In the genomic region with DNA sequence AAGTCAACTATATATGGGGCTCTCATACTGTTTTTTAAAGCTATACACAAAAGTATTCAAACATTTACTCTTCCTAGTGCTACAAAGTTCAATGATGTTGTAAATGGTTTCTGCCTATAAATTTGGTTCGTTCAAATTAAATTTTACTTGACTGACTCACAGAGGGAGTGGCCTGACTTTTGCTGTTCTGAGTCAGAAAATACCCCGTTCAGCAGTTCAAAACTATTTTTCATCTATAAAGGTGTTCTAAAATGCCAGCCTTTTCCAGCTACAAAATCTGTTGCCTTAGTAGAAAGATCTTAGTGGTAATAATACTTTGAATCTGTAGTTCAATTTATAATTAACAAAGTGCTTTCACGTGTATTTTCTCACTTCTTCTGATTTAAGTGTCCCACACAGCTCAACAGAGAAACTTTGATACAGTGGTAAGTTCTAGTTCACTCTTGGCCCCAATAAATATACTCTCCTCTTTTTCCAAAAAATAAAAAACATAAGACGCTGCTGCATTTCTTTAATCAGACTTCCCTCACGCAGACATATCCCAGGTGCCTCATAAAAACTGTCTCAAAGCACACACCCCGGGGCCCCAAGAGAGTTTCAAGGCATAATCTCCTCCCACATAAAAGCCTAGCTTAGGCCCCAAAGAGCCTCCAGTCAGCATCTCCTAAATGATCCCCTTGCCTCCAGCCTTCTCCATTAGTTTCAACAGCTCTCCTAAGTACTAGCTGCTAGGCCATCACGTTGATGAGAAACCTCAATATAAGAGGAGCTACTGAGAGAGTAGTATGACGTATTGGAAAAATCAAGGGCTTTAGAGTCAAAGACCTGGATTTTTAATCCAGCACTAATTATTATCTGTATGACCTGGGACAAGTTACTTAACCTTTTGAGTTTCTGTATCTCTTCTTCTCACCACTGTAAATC, we compare ENCODE assay signal across 8 cellular contexts. TPM values are rescaled to one million over a fixed set of nuclear protein-coding genes. Genes with fewer than 3 reads are reported as not detected.
DNase-seq lines count a peak whose midpoint lies in the region; ATAC-seq and TF ChIP-seq lines count a peak whose summit lies in the region.

No MANE protein-coding gene starts in this region.

- peak overlapping the region; percentile 98 for H3K27ac Mint-ChIP-seq in activated naive CD4-positive, alpha-beta T cell treated with anti-CD3 and anti-CD28 coated beads, Interleukin-2, amount 50 U/mL, for 24 hours

- H3K27ac ChIP-seq in BLaER1 (no peak overlapping the region), thyroid gland (peak overlapping the region; percentile 5 to 51 (median 45))

- H3K36me3 Mint-ChIP-seq in activated naive CD4-positive, alpha-beta T cell treated with anti-CD3 and anti-CD28 coated beads, Interleukin-2, amount 50 U/mL, for 24 hours: peaks cover 8% of the 10 kb centered on the region

- H3K9me3 ChIP-seq in BLaER1: no peaks in the 10 kb centered on the region
- no peaks in the 10 kb centered on the region for H3K9me3 ChIP-seq in thyroid gland

- H3K4me1 Mint-ChIP-seq in activated naive CD4-positive, alpha-beta T cell treated with anti-CD3 and anti-CD28 coated beads, Interleukin-2, amount 50 U/mL, for 24 hours: peaks cover 77% of the 10 kb centered on the region

- H3K4me1 ChIP-seq in BLaER1 (peaks cover 84% of the 10 kb centered on the region), thyroid gland (peaks cover 74 to 78% of the 10 kb centered on the region in 2 donors)

- H3K36me3 ChIP-seq in BLaER1 (no peaks in the 10 kb centered on the region; the same call in 1 of the 2 replicates), thyroid gland (no peaks in the 10 kb centered on the region)

- DNase-seq in KBM-7 (peak; percentile 28), kidney tubule cell (ENCODE audit: low spot score) (peak; percentile 48), thyroid gland (no peak), DMS153 (lab: John Stamatoyannopoulos, UW) (no peak), hypothalamus (lab: John Stamatoyannopoulos, UW) (no peak)

- H3K4me3 Mint-ChIP-seq in activated naive CD4-positive, alpha-beta T cell treated with anti-CD3 and anti-CD28 coated beads, Interleukin-2, amount 50 U/mL, for 24 hours: peak overlapping the region; percentile 99

- peak overlapping the region; percentile 93 for H3K4me2 ChIP-seq in BLaER1

- WGBS in thyroid gland, 2 donors: 34 to 42% methylated on average over 8 of the region's 8 CpGs

- in situ Hi-C loops in KBM-7 (cut with MboI; ENCODE audit: low pct_unique_long_range_greater_than_20kb, low sequenced_read_pairs): no loop called here

- TF ChIP-seq CTCF in thyroid gland (IDR thresholded peaks at IDR 0.05): no peak

- peaks cover 76% of the 10 kb centered on the region for H4K20me1 ChIP-seq in BLaER1

- no peaks in the 10 kb centered on the region for H3K9me3 Mint-ChIP-seq in activated naive CD4-positive, alpha-beta T cell treated with anti-CD3 and anti-CD28 coated beads, Interleukin-2, amount 50 U/mL, for 24 hours

- no peaks in the 10 kb centered on the region for H3K27me3 ChIP-seq in BLaER1
- no peaks in the 10 kb centered on the region for H3K27me3 ChIP-seq in thyroid gland

- no peaks in the 10 kb centered on the region for H3K27me3 Mint-ChIP-seq in activated naive CD4-positive, alpha-beta T cell treated with anti-CD3 and anti-CD28 coated beads, Interleukin-2, amount 50 U/mL, for 24 hours

- intact Hi-C loops in thyroid gland (cut with DNase I): no loop called here

- peak overlapping the region; percentile 38; the same call in 1 of the 2 replicates for H3K9ac ChIP-seq in BLaER1

- no peak for ATAC-seq in esophagus mucosa

- no peak for TF ChIP-seq POLR2A in thyroid gland (IDR thresholded peaks at IDR 0.05)

- H3K4me3 ChIP-seq in BLaER1: peak overlapping the region; percentile 26
- no peak overlapping the region for H3K4me3 ChIP-seq in thyroid gland (replicated peaks in 1 of 3)

RNA-seq across cellular contexts. Expression of a gene that starts 3.2 kb away (rescaled TPM):
- total RNA-seq in thyroid gland: 100 to 1,000 TPM; 204 to 507 (median 328) TPM
- total RNA-seq in esophagus mucosa: 100 TPM

Comparison
In these comparisons a context has a peak if more than half of its experiments do, and no peak if none do; other contexts are left out.
1. DNase-seq: peak in KBM-7 (single experiment) and kidney tubule cell (single experiment); none in thyroid gland (0 of 2), DMS153 (single experiment) and hypothalamus (0 of 51).